Comparison of ENCODE assay signal across 7 cellular contexts in the genomic region with DNA sequence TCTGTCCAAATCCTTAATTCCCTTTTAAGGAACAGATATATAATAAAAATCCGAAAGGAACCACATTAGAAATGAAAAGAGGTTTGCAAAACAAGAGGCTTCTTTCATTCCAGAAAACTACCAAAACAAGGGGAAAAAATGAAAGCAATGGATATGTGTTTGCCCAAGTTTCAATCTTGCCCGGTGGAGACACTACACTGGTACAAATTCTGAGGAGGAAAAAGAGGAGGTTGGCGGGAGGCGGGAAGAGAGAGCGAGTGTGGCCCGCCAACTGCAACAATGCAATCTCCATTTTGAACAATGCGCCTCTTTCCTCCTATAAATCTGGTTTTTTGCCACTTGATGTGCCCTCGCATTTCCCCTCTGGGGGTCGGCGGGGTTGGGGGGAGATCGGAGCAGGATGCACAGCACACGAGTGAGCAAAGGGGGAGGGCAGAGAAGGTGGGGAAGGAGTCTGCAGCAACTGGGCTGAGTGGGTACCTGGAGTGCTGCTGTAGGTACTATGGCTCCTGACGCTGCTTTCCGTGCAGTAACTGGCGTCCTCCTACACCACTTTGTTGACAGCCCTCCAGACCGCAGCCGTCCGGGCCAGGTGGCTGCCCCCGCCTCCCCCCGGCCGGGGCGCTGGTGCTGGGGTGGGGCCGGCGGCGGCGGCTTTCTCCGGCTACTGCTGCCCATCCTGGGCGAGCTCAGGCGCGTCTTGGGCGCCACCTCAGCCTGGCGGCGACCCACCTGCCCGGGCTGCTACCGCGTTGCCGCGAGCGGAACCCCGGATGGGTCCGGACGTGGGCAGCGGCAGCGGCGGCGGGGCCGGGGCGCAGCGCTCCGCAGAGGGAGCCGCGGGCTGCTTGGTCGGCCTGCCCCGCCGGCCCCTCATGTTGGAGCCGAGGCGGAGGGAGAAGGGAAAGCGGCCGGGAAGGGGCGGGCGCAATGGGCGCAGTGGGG.
DNase-seq lines count a peak whose midpoint lies in the region; ATAC-seq, FAIRE-seq and TF ChIP-seq lines count a peak whose summit lies in the region.

No MANE protein-coding gene starts in this region.

- H3K36me3 Mint-ChIP-seq in chondrocyte (ENCODE audit: low read depth): peaks cover 4% of the 10 kb centered on the region

- WGBS in HepG2 (ENCODE audit: low lambda C conversion rate): 1% methylated on average over 31 of the region's 62 CpGs

- BruUV-seq in HepG2 (replicated peaks; lab: Mats Ljungman, UMichigan): no TSS peak

- peak overlapping the region; percentile 99 for H3K27ac ChIP-seq in VCaP
- peak overlapping the region; percentile 80 for H3K27ac ChIP-seq in HepG2 (ENCODE audit: extremely low read length, insufficient read depth, low read length)

- H3K4me3 Mint-ChIP-seq in chondrocyte (ENCODE audit: unreplicated experiment): peak overlapping the region; percentile 95

- TF ChIP-seq CTCF in VCaP (conservative IDR thresholded peaks at IDR 0.05) (no peak; the same call in 1 of the 2 replicates), chondrocyte (IDR thresholded peaks at IDR 0.05) (no peak), HepG2 (CRISPR knock-in tag; IDR thresholded peaks at IDR 0.05) (no peak)

- CTCF ChIA-PET in HepG2 (lab: Yijun Ruan, JAX; ENCODE audit: low intra/inter-chr PET ratio, low total read pairs): interaction anchor here (0.6 kb wide), 1 partner anchor 10 kb away, joined by 4 read pairs; no protein-coding TSS in a partner anchor

- H3K27ac Mint-ChIP-seq in chondrocyte (ENCODE audit: unreplicated experiment): peak overlapping the region; percentile 82

- H3K79me2 ChIP-seq in HepG2 (ENCODE audit: insufficient read depth, low read length): peaks cover 48% of the 10 kb centered on the region

- in situ Hi-C loops in HepG2 (cut with HindIII; ENCODE audit: extremely low pct_ligation_motif_present, low pct_unique_long_range_greater_than_20kb): loop anchor here (25.0 kb wide), 1 partner anchor 678 kb away; no protein-coding TSS in a partner anchor

- no peak for FAIRE-seq in HepG2 (lab: Jason Lieb, UNC)

- H2AFZ ChIP-seq in HepG2 (ENCODE audit: low read length): peak overlapping the region; percentile 22

- H3K9me3 Mint-ChIP-seq in chondrocyte (ENCODE audit: low read depth): no peaks in the 10 kb centered on the region

- ATAC-seq in GM19035 (IDR thresholded peaks at IDR 0.05; ENCODE audit: unreplicated experiment): peak; percentile 58
- peak; percentile 53 for ATAC-seq in HG03159 (IDR thresholded peaks at IDR 0.05; ENCODE audit: unreplicated experiment)
- ATAC-seq in HepG2: peak; percentile 58

- H3K27me3 Mint-ChIP-seq in chondrocyte (ENCODE audit: low read depth): no peaks in the 10 kb centered on the region

- TF ChIP-seq POLR2A in HepG2 (IDR thresholded peaks at IDR 0.05; ENCODE audit: insufficient read depth in 1 of 2, low read depth in 2 of 2, low read length in 2 of 2): peak; percentile 42 to 47; a peak in 3 of 4 replicates

- no peaks in the 10 kb centered on the region for H3K9me3 ChIP-seq in HepG2 (ENCODE audit: low read length)

- H3K4me3 ChIP-seq in HepG2 (replicated peaks in 1 of 3; ENCODE audit: insufficient read depth in 1 of 3, low read depth in 2 of 3, low read length in 3 of 3): peak overlapping the region; percentile 69 to 82 (median 70)

- H3K4me2 ChIP-seq in HepG2 (ENCODE audit: low read depth, low read length): peak overlapping the region; percentile 95

- H3K27me3 ChIP-seq in HepG2 (ENCODE audit: control insufficient read depth in 1 of 2, insufficient read depth in 2 of 2, low read length in 2 of 2): no peaks in the 10 kb centered on the region

- TF ChIP-seq RAD21 in HepG2 (CRISPR knock-in tag; IDR thresholded peaks at IDR 0.05): peak; percentile 29; the same call in 1 of the 2 replicates

- peaks cover 29% of the 10 kb centered on the region for H3K4me1 Mint-ChIP-seq in chondrocyte (ENCODE audit: low read depth)

- H3K4me1 ChIP-seq in HepG2 (ENCODE audit: insufficient read depth, low read length): peaks cover 39% of the 10 kb centered on the region

- POLR2A ChIA-PET in HepG2 (lab: Yijun Ruan, JAX): interaction anchor here (1.4 kb wide), 1 partner anchor 159 kb away, joined by 3 read pairs; no protein-coding TSS in a partner anchor

- intact Hi-C loops in HepG2 (cut with micrococcal nuclease; ENCODE audit: unreplicated experiment): no loop called here

- no peaks in the 10 kb centered on the region; the same call in 1 of the 2 replicates for H4K20me1 ChIP-seq in HepG2 (ENCODE audit: insufficient read depth, low read length)

- no peaks in the 10 kb centered on the region; a peak in 1 of 5 replicates for H3K36me3 ChIP-seq in HepG2 (replicated peaks in 1 of 2; ENCODE audit: control insufficient read depth in 1 of 2, insufficient read depth in 2 of 2, low read length in 2 of 2)

- DNase-seq in chondrocyte (ENCODE audit: low spot score) (peak; percentile 94), HepG2 (ENCODE audit: low spot score) (peak; percentile 46), GOT3 (lab: John Stamatoyannopoulos, UW) (no peak)
- peak; percentile 57 to 61 for DNase-seq in stimulated activated CD4-positive, alpha-beta T cell treated with anti-CD3 and anti-CD28 coated beads, Interleukin-4, amount 100 ng/mL, for 4 hours

- no peak; a peak in 1 of 4 replicates for TF ChIP-seq EP300 in HepG2 (IDR thresholded peaks at IDR 0.05; ENCODE audit: low read depth in 2 of 2, low read length in 2 of 2)
- TF ChIP-seq EP300 in HepG2 (CRISPR knock-in tag; IDR thresholded peaks at IDR 0.05; ENCODE audit: borderline replicate concordance): no peak

- peak overlapping the region; percentile 80 for H3K9ac ChIP-seq in HepG2 (ENCODE audit: insufficient read depth, low read depth, low read length)

TF ChIP-seq in HepG2, 621 proteins besides CTCF, POLR2A, EP300 and RAD21 (continues in another document):
- TF ChIP-seq, protein P1, sequence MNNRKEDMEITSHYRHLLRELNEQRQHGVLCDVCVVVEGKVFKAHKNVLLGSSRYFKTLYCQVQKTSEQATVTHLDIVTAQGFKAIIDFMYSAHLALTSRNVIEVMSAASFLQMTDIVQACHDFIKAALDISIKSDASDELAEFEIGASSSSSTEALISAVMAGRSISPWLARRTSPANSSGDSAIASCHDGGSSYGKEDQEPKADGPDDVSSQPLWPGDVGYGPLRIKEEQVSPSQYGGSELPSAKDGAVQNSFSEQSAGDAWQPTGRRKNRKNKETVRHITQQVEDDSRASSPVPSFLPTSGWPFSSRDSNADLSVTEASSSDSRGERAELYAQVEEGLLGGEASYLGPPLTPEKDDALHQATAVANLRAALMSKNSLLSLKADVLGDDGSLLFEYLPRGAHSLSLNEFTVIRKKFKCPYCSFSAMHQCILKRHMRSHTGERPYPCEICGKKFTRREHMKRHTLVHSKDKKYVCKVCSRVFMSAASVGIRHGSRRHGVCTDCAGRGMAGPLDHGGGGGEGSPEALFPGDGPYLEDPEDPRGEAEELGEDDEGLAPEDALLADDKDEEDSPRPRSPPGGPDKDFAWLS (CRISPR knock-in tag; IDR thresholded peaks at IDR 0.05; ENCODE audit: borderline replicate concordance): peak; percentile 92; the same call in 1 of the 2 replicates
- TF ChIP-seq, protein P2, sequence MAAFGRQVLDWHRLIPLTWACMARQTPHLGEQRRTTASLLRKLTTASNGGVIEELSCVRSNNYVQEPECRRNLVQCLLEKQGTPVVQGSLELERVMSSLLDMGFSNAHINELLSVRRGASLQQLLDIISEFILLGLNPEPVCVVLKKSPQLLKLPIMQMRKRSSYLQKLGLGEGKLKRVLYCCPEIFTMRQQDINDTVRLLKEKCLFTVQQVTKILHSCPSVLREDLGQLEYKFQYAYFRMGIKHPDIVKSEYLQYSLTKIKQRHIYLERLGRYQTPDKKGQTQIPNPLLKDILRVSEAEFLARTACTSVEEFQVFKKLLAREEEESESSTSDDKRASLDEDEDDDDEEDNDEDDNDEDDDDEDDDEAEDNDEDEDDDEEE (CRISPR knock-in tag; IDR thresholded peaks at IDR 0.05): peak; percentile 15; the same call in 1 of the 2 replicates
- TF ChIP-seq, protein P3, sequence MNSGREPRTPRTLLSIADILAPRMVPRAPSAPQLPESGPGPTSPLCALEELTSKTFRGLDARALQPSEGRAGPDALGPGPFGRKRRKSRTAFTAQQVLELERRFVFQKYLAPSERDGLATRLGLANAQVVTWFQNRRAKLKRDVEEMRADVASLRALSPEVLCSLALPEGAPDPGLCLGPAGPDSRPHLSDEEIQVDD (CRISPR knock-in tag; IDR thresholded peaks at IDR 0.05; ENCODE audit: borderline replicate concordance): 0 out of 2 replicates have a peak, but pooled peaks have one; percentile 34
- TF ChIP-seq SAFB2 (CRISPR knock-in tag; IDR thresholded peaks at IDR 0.05; ENCODE audit: borderline replicate concordance, low read depth) (no peak), RBM39 (IDR thresholded peaks at IDR 0.05; ENCODE audit: low read depth, low read length, poor library complexity, severe bottlenecking) (peak; percentile 7), ZNF879 (CRISPR knock-in tag; IDR thresholded peaks at IDR 0.05) (0 out of 2 replicates have a peak, but pooled peaks have one; percentile 59), SPEN (CRISPR knock-in tag; IDR thresholded peaks at IDR 0.05; ENCODE audit: low read depth) (peak; percentile 38; the same call in 1 of the 2 replicates), KDM2A (CRISPR knock-in tag; IDR thresholded peaks at IDR 0.05; ENCODE audit: borderline replicate concordance, low read depth) (no peak), PRMT3 (CRISPR knock-in tag; IDR thresholded peaks at IDR 0.05; ENCODE audit: borderline replicate concordance, low read depth) (peak; percentile 64; the same call in 1 of the 2 replicates), ZSCAN12 (CRISPR knock-in tag; IDR thresholded peaks at IDR 0.05) (0 out of 2 replicates have a peak, but pooled peaks have one; percentile 11), ZNF564 (CRISPR knock-in tag; IDR thresholded peaks at IDR 0.05) (peak; percentile 51; the same call in 1 of the 2 replicates), ZBTB8A (CRISPR knock-in tag; IDR thresholded peaks at IDR 0.05; ENCODE audit: borderline replicate concordance, low read depth) (peak; percentile 18; the same call in 1 of the 2 replicates), AHR (CRISPR knock-in tag; IDR thresholded peaks at IDR 0.05) (no peak), ETV6 (CRISPR knock-in tag; conservative IDR thresholded peaks at IDR 0.05) (no peak)
- TF ChIP-seq, protein P4, sequence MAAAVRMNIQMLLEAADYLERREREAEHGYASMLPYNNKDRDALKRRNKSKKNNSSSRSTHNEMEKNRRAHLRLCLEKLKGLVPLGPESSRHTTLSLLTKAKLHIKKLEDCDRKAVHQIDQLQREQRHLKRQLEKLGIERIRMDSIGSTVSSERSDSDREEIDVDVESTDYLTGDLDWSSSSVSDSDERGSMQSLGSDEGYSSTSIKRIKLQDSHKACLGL (CRISPR knock-in tag; IDR thresholded peaks at IDR 0.05): peak; percentile 19; the same call in 1 of the 2 replicates
